Comparison of ENCODE assay signal across 8 cellular contexts in genomic region chr1:36397378-36398230, GRCh38. TPM values are rescaled to one million over a fixed set of nuclear protein-coding genes. Genes with fewer than 3 reads are reported as not detected.
A peak's percentile ranks its signal among the peaks of the same experiment; 100 is the strongest.
DNase-seq lines count a peak whose midpoint lies in the region; ATAC-seq, FAIRE-seq and TF ChIP-seq lines count a peak whose summit lies in the region.

Gene LSM10 (minus strand): TSS chr1:36397908. CDS start chr1:36394129, 3,779 bp downstream.

- H3K18ac ChIP-seq in IMR-90 (ENCODE audit: low read depth, low read length) = peak within 1 kb of the TSS; percentile 62

- peaks cover 9% of the 10 kb centered on the region for H3K9me1 ChIP-seq in IMR-90 (ENCODE audit: insufficient read depth, low read length)

- peak within 1 kb of the TSS; percentile 46 to 91 for H4K8ac ChIP-seq in IMR-90 (ENCODE audit: low read depth in 2 of 2, low read length in 2 of 2)

- DNase-seq in D721Med (ENCODE audit: insufficient read length, low spot score) = peak; percentile 81
- DNase-seq in IMR-90 = peak; percentile 96
- DNase-seq in OCI-LY7 (ENCODE audit: low spot score) = peak; percentile 94
- DNase-seq in activated CD8-positive, alpha-beta memory T cell treated with anti-CD3 and anti-CD28 coated beads, Interleukin-2, amount 50 U/mL, for 48 hours = peak; percentile 95
- DNase-seq in endothelial cell (ENCODE audit: low spot score) = peak; percentile 89
- DNase-seq in midbrain (lab: John Stamatoyannopoulos, UW) = peak; percentile 95
- DNase-seq in stimulated activated CD8-positive, alpha-beta memory T cell treated with anti-CD3 and anti-CD28 coated beads, Interleukin-2, amount 100 ng/mL, for 1 hour (ENCODE audit: low read depth in 2 of 2) = peak; percentile 76 to 81

- H3K9me3 ChIP-seq in IMR-90 (ENCODE audit: control insufficient read depth, insufficient read depth, low read length) (no peaks in the 10 kb centered on the region), OCI-LY7 (ENCODE audit: low read length) (peaks cover 8% of the 10 kb centered on the region; the same call in 1 of the 2 replicates)

- H3K9ac ChIP-seq in IMR-90 (ENCODE audit: low read depth, low read length) = peak within 1 kb of the TSS; percentile 90

- no peaks in the 10 kb centered on the region for H4K20me1 ChIP-seq in IMR-90 (ENCODE audit: insufficient read depth, low read length)
- H4K20me1 ChIP-seq in OCI-LY7 (ENCODE audit: insufficient read depth, low read length) = no peaks in the 10 kb centered on the region

- peak; percentile 91 for TF ChIP-seq POLR2A in IMR-90 (IDR thresholded peaks at IDR 0.05; ENCODE audit: low read depth, low read length)

- H3K27me3 ChIP-seq in IMR-90 (ENCODE audit: control insufficient read depth, insufficient read depth, low read length) = no peaks in the 10 kb centered on the region

- in situ Hi-C loops in IMR-90 (cut with MboI; ENCODE audit: low sequenced_read_pairs) = no loop called here

- H3K14ac ChIP-seq in IMR-90 (replicated peaks; ENCODE audit: low read depth, low read length) = peak within 1 kb of the TSS; percentile 82

- peak within 1 kb of the TSS; percentile 93 for H3K27ac Mint-ChIP-seq in endothelial cell (ENCODE audit: unreplicated experiment)

- H3K36me3 ChIP-seq in IMR-90 (ENCODE audit: control insufficient read depth, insufficient read depth, low read length) (peaks cover 14% of the 10 kb centered on the region), OCI-LY7 (ENCODE audit: insufficient read depth, low read length) (peaks cover 17% of the 10 kb centered on the region)

- peaks cover 16 to 36% of the 10 kb centered on the region in 2 experiments for H3K79me1 ChIP-seq in IMR-90 (ENCODE audit: low read depth in 1 of 2, low read length in 2 of 2)

- H2BK5ac ChIP-seq in IMR-90 (ENCODE audit: low read depth, low read length, poor library complexity, severe bottlenecking) = peak within 1 kb of the TSS; percentile 58

- peak; percentile 57 for ATAC-seq in GM21528 (IDR thresholded peaks at IDR 0.05; ENCODE audit: low FRiP score, unreplicated experiment)
- ATAC-seq in IMR-90 (ENCODE audit: low read depth) = peak; percentile 98

- H4K5ac ChIP-seq in IMR-90 (ENCODE audit: low read depth, low read length) = peak within 1 kb of the TSS; percentile 24; the same call in 1 of the 2 replicates

- H3K4me2 ChIP-seq in IMR-90 (ENCODE audit: low read depth, low read length) (peak within 1 kb of the TSS; percentile 82), OCI-LY7 (ENCODE audit: low read length) (peak within 1 kb of the TSS; percentile 97)

- H4K91ac ChIP-seq in IMR-90 (ENCODE audit: insufficient read depth, low read depth, low read length) = peak within 1 kb of the TSS; percentile 46

- TF ChIP-seq RAD21 in IMR-90 (IDR thresholded peaks at IDR 0.05; ENCODE audit: low read length) = 0 out of 2 replicates have a peak, but pooled peaks have one; percentile 7

- TF ChIP-seq CTCF in D721Med (IDR thresholded peaks at IDR 0.05; ENCODE audit: insufficient read depth, missing control alignments) (no peak), IMR-90 (conservative IDR thresholded peaks at IDR 0.05; ENCODE audit: low read depth, low read length) (no peak), OCI-LY7 (conservative IDR thresholded peaks at IDR 0.05; ENCODE audit: low read length) (no peak), endothelial cell (IDR thresholded peaks at IDR 0.05; ENCODE audit: unreplicated experiment) (no peak)

- intact Hi-C loops in IMR-90 (cut with micrococcal nuclease) (loop anchor here (1.0 kb wide), 1 partner anchor 10 kb away; no protein-coding TSS in a partner anchor), OCI-LY7 (cut with micrococcal nuclease; ENCODE audit: unreplicated experiment) (no loop called here)

- H2AFZ ChIP-seq in IMR-90 (replicated peaks; ENCODE audit: low read length, poor library complexity) (peak within 1 kb of the TSS; percentile 94), OCI-LY7 (ENCODE audit: low read length) (peak within 1 kb of the TSS; percentile 68; the same call in 1 of the 2 replicates)

- H2AK9ac ChIP-seq in IMR-90 (replicated peaks; ENCODE audit: low read depth, low read length, poor library complexity) = peak within 1 kb of the TSS; percentile 10

- H3K27me3 Mint-ChIP-seq in endothelial cell (ENCODE audit: unreplicated experiment) = peaks cover 5% of the 10 kb centered on the region

- WGBS in IMR-90 (ENCODE audit: extremely low coverage in 2 of 2, insufficient read length in 1 of 2), 2 experiments = 1% methylated on average over 25 of the region's 60 CpGs; no CpG with 5 or more reads in 1 of the 2 experiments

- dilution Hi-C loops in IMR-90 (cut with HindIII; ENCODE audit: low sequenced_read_pairs, unreplicated experiment) = no loop called here

- peak within 1 kb of the TSS; percentile 76 for H3K56ac ChIP-seq in IMR-90 (ENCODE audit: extremely low read depth, insufficient read depth, low read length)

- H3K23ac ChIP-seq in IMR-90 (ENCODE audit: low read depth, low read length) = peak within 1 kb of the TSS; percentile 83

- peak within 1 kb of the TSS; percentile 74 for H3K4ac ChIP-seq in IMR-90 (ENCODE audit: low read depth, low read length)

- H3K27ac ChIP-seq in IMR-90 (ENCODE audit: insufficient read depth, low read length) = peak within 1 kb of the TSS; percentile 81
- peak within 1 kb of the TSS; percentile 61 for H3K27ac ChIP-seq in OCI-LY7 (ENCODE audit: low read depth, low read length, poor library complexity, severe bottlenecking)

- peaks cover 11% of the 10 kb centered on the region for H3K36me3 Mint-ChIP-seq in endothelial cell (ENCODE audit: low read depth, unreplicated experiment)

- H3K4me3 ChIP-seq in IMR-90 (ENCODE audit: insufficient read depth, low read depth, low read length) = peak within 1 kb of the TSS; percentile 85
- H3K4me3 ChIP-seq in OCI-LY7 (ENCODE audit: low read depth, low read length, poor library complexity, severe bottlenecking) = peak within 1 kb of the TSS; percentile 77

- no peaks in the 10 kb centered on the region for H3K9me3 Mint-ChIP-seq in endothelial cell (ENCODE audit: unreplicated experiment)

- POLR2A ChIA-PET in IMR-90 (lab: Charles Lee; ENCODE audit: unreplicated experiment) = no interaction called here
- POLR2A ChIA-PET in OCI-LY7 (lab: Charles Lee) = interaction anchor here (0.7 to 4.5 kb wide), 9 partner anchors 9 to 556 kb away, joined by 3 to 49 read pairs (median 4); no protein-coding TSS in a partner anchor

- H2AK5ac ChIP-seq in IMR-90 (ENCODE audit: low read depth, low read length) = peak within 1 kb of the TSS; percentile 93

- CTCF ChIA-PET in IMR-90 (lab: Yijun Ruan, JAX) = interaction anchor here (1.0 to 1.1 kb wide), 2 partner anchors 11 to 29 kb away, joined by 3 to 4 read pairs; no protein-coding TSS in a partner anchor
- CTCF ChIA-PET in OCI-LY7 (lab: Charles Lee; ENCODE audit: unreplicated experiment) = interaction anchor here (1.1 to 1.5 kb wide), 3 partner anchors 9 to 23 kb away, joined by 3 to 9 read pairs (median 5); no protein-coding TSS in a partner anchor

- peaks cover 43% of the 10 kb centered on the region; the same call in 1 of the 2 replicates for H3K79me2 ChIP-seq in OCI-LY7 (ENCODE audit: insufficient read depth, low read depth, low read length)

- peak within 1 kb of the TSS; percentile 98 for H3K4me3 Mint-ChIP-seq in endothelial cell (ENCODE audit: unreplicated experiment)

- no peak within 1 kb of the TSS; the same call in 1 of the 2 replicates for H2BK120ac ChIP-seq in IMR-90 (ENCODE audit: low read depth, low read length)

- peaks cover 22% of the 10 kb centered on the region for H3K4me1 Mint-ChIP-seq in endothelial cell (ENCODE audit: unreplicated experiment)

- H3K4me1 ChIP-seq in IMR-90 (ENCODE audit: control insufficient read depth, insufficient read depth, low read length) (no peaks in the 10 kb centered on the region), OCI-LY7 (ENCODE audit: insufficient read depth, low read length, poor library complexity, severe bottlenecking) (peaks cover 53% of the 10 kb centered on the region)

- no peaks in the 10 kb centered on the region for H3K9me2 ChIP-seq in OCI-LY7 (ENCODE audit: insufficient read depth, low read length)

- FAIRE-seq in D721Med (lab: Jason Lieb, UNC) = peak; percentile 32

- H2BK20ac ChIP-seq in IMR-90 (ENCODE audit: low read depth, low read length) = no peak within 1 kb of the TSS

- no peak within 1 kb of the TSS for H2BK15ac ChIP-seq in IMR-90 (ENCODE audit: low read depth, low read length)

- BruUV-seq in IMR-90 (replicated peaks; lab: Mats Ljungman, UMichigan) = no TSS peak
- BruUV-seq in OCI-LY7 (replicated peaks; lab: Mats Ljungman, UMichigan) = no TSS peak

TF ChIP-seq in IMR-90, 13 proteins besides CTCF, POLR2A, EP300 and RAD21 (continues in another document):
- TF ChIP-seq BHLHE40 (IDR thresholded peaks at IDR 0.05; ENCODE audit: low read depth, low read length) (peak; percentile 85), ELK1 (IDR thresholded peaks at IDR 0.05; ENCODE audit: borderline replicate concordance, low read depth, low read length) (no peak), RCOR1 (IDR thresholded peaks at IDR 0.05; ENCODE audit: insufficient replicate concordance, low read length) (peak; percentile 36), CHD1 (IDR thresholded peaks at IDR 0.05; ENCODE audit: low read depth, low read length) (no peak), FOS (IDR thresholded peaks at IDR 0.05; ENCODE audit: low read depth, low read length) (0 out of 2 replicates have a peak, but pooled peaks have one; percentile 30), RFX5 (IDR thresholded peaks at IDR 0.05; ENCODE audit: low read depth, low read length) (no peak)
- TF ChIP-seq, protein P1, sequence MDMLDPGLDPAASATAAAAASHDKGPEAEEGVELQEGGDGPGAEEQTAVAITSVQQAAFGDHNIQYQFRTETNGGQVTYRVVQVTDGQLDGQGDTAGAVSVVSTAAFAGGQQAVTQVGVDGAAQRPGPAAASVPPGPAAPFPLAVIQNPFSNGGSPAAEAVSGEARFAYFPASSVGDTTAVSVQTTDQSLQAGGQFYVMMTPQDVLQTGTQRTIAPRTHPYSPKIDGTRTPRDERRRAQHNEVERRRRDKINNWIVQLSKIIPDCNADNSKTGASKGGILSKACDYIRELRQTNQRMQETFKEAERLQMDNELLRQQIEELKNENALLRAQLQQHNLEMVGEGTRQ (IDR thresholded peaks at IDR 0.05; ENCODE audit: low read depth, low read length) = peak; percentile 82

RNA-seq across cellular contexts. Expression of gene LSM10, which starts in this region (rescaled TPM):
- 10.3 and 11.7 TPM in 2 replicates for total RNA-seq in IMR-90 (2012; rRNA removed)
- polyA plus RNA-seq in IMR-90 (2012; rRNA removed) = 78.9 and 94.1 TPM in 2 replicates
- 66.7 and 93.2 TPM in 2 replicates for polyA plus RNA-seq in IMR-90 (2012; cell fraction: cytosol; rRNA removed)
- polyA plus RNA-seq in IMR-90 (2012; cell fraction: nucleus; rRNA removed; ENCODE audit: low replicate concordance) = 24.5 and 29.7 TPM in 2 replicates
- total RNA-seq in OCI-LY7 (2014; rRNA removed; shearing (Covaris generic)) = 42.3 and 43.2 TPM in 2 replicates
- 132 and 133 TPM in 2 replicates for total RNA-seq in OCI-LY7 (2022)
- 22.3 TPM for total RNA-seq in endothelial cell (ENCODE audit: unreplicated experiment)

Comparison
In these comparisons a context has a peak if more than half of its experiments do, and no peak if none do; other contexts are left out.
1. Peak in every context shown above with its lines: DNase-seq, ATAC-seq, H3K4me3 ChIP-seq and H3K27ac ChIP-seq.